ENCODE assay signal across 17 cellular contexts in genomic region chr6:140623498-140623897, GRCh38.
DNase-seq lines count a peak whose midpoint lies in the region; ATAC-seq and TF ChIP-seq lines count a peak whose summit lies in the region.
"Had no signal": no experiment of that assay in that cellular context is flagged by ENCODE, and none has a peak within 500 bp of the region (broad histone marks: within the 10 kb centered on the region; RNA-seq: fewer than 3 reads in every experiment).

No MANE protein-coding gene starts in this region.

- DNase-seq in AG20443 (ENCODE audit: low spot score): peak; percentile 38
- DNase-seq in LoVo (ENCODE audit: low spot score): peak; percentile 20
- DNase-seq in astrocyte of the spinal cord (ENCODE audit: low read depth, low spot score): peak; percentile 67
- DNase-seq in iris pigment epithelial cell (ENCODE audit: low read depth): peak; percentile 75
- DNase-seq in SKM-1 treated with dmso at 0.1 percent for 144 hours (lab: John Stamatoyannopoulos, UW; ENCODE audit: unreplicated experiment): no peak
- no peak for DNase-seq in gastrocnemius medialis
- DNase-seq in kidney glomerular epithelial cell (lab: John Stamatoyannopoulos, UW): no peak
- DNase-seq: effector memory CD8-positive, alpha-beta T cell; mesendoderm; NCI-H1092 treated with DMSO at 0.1 percent for 48 hours; NCI-H524 treated with DMSO at 0.1 percent for 48 hours; WERI-Rb-1 had no signal

- in situ Hi-C loops in astrocyte of the spinal cord (cut with HindIII; ENCODE audit: low sequenced_read_pairs): no loop called here
- in situ Hi-C loops in gastrocnemius medialis (cut with MboI; ENCODE audit: low sequenced_read_pairs in 4 of 4): no loop called here

- no peaks in the 10 kb centered on the region for H3K27me3 ChIP-seq in gastrocnemius medialis

- H3K9me3 ChIP-seq in gastrocnemius medialis: no peaks in the 10 kb centered on the region

- H3K27ac ChIP-seq in gastrocnemius medialis: no peak overlapping the region
- H3K27ac ChIP-seq: C4-2B, parathyroid adenoma, WERI-Rb-1 had no signal

- no peaks in the 10 kb centered on the region for H3K4me1 ChIP-seq in gastrocnemius medialis
- H3K4me1 ChIP-seq: parathyroid adenoma had no signal

- intact Hi-C loops in gastrocnemius medialis (cut with DNase I; ENCODE audit: low total_unique reads): no loop called here

- TF ChIP-seq POLR2A in gastrocnemius medialis (IDR thresholded peaks at IDR 0.05): no peak

- no peak for TF ChIP-seq CTCF in astrocyte of the spinal cord (IDR thresholded peaks at IDR 0.05; ENCODE audit: low read depth, low read length)
- no peak for TF ChIP-seq CTCF in gastrocnemius medialis (IDR thresholded peaks at IDR 0.05 in 4 of 5, conservative IDR thresholded peaks at IDR 0.05 in 1 of 5)

- H3K4me3 ChIP-seq in astrocyte of the spinal cord (ENCODE audit: low read depth, low read length): no peak overlapping the region
- H3K4me3 ChIP-seq in gastrocnemius medialis: no peak overlapping the region

- ATAC-seq in gastrocnemius medialis: no peak
- ATAC-seq in GM21529 (IDR thresholded peaks at IDR 0.05; ENCODE audit: unreplicated experiment): no peak
- ATAC-seq: effector memory CD8-positive, alpha-beta T cell; Right ventricle myocardium inferior; stimulated activated effector memory CD8-positive, alpha-beta T cell treated with anti-CD3 and anti-CD28 coated beads, Interleukin-12 subunit alpha, Interleukin-12 subunit beta, amount 100 ng/mL, for 72 hours had no signal

- no peaks in the 10 kb centered on the region for H3K36me3 ChIP-seq in gastrocnemius medialis
- H3K36me3 ChIP-seq: WERI-Rb-1 had no signal

Comparison
In these comparisons a context has a peak if more than half of its experiments do, and no peak if none do; other contexts are left out.
1. DNase-seq: peak in AG20443 (single experiment), LoVo (single experiment), astrocyte of the spinal cord (single experiment) and iris pigment epithelial cell (single experiment); none in SKM-1 treated with dmso at 0.1 percent for 144 hours (single experiment), gastrocnemius medialis (0 of 2) and kidney glomerular epithelial cell (single experiment).